10 cellular contexts compared by ENCODE assay signal in the genomic region with DNA sequence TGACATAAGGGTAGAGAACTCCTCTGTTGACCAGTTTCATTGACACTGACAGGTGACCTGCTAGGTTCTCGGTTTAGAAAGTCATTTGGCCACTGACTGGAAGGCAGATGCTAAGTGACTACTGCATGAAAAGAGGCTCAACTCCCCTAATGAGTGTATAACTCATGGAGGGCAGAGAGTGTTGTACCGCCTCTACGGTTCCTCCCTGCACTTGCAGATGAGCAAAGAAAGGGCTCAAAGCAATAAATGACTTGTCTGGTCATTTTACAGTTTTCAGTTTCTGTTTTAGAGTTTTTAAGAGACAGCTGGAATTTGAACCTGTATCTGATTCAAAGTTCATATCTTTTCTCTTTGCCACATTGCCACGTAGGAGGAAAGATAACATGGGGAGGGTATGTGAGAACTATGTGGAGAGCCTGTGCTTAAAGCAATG. TPM values are rescaled to one million over a fixed set of nuclear protein-coding genes. Genes with fewer than 3 reads are reported as not detected.
DNase-seq lines count a peak whose midpoint lies in the region; ATAC-seq and TF ChIP-seq lines count a peak whose summit lies in the region.
"Had no signal": no experiment of that assay in that cellular context is flagged by ENCODE, and none has a peak within 500 bp of the region (broad histone marks: within the 10 kb centered on the region; RNA-seq: fewer than 3 reads in every experiment).

No MANE protein-coding gene starts in this region.

- H3K27me3 ChIP-seq in colonic mucosa: no peaks in the 10 kb centered on the region

- intact Hi-C loops in colonic mucosa (cut with DNase I): no loop called here

- no peak overlapping the region for H3K4me3 ChIP-seq in colonic mucosa

- H3K36me3 ChIP-seq in colonic mucosa: no peaks in the 10 kb centered on the region

- H3K9me3 ChIP-seq in colonic mucosa: no peaks in the 10 kb centered on the region

- DNase-seq in colonic mucosa: no peak
- DNase-seq in islet precursor cell: no peak
- DNase-seq in NCI-H69 (lab: John Stamatoyannopoulos, UW): no peak
- no peak for DNase-seq in NCI-H510A (lab: John Stamatoyannopoulos, UW)
- DNase-seq in NCI-H146 treated with DMSO at 0.1 percent for 48 hours (lab: John Stamatoyannopoulos, UW; ENCODE audit: unreplicated experiment): no peak
- DNase-seq: effector memory CD4-positive, alpha-beta T cell; stimulated activated CD4-positive, alpha-beta T cell treated with anti-CD3 and anti-CD28 coated beads, Interleukin-12 subunit alpha, Interleukin-12 subunit beta, amount 100 ng/mL, for 4 hours had no signal

- no peak for TF ChIP-seq CTCF in colonic mucosa (IDR thresholded peaks at IDR 0.05)

- peaks cover 6% of the 10 kb centered on the region for H3K4me1 ChIP-seq in colonic mucosa

- ATAC-seq in GM18502 (IDR thresholded peaks at IDR 0.05; ENCODE audit: poor library complexity, unreplicated experiment) (peak; percentile 94), GM19467 (IDR thresholded peaks at IDR 0.05; ENCODE audit: unreplicated experiment) (peak; percentile 91), HG03095 (IDR thresholded peaks at IDR 0.05; ENCODE audit: unreplicated experiment) (peak; percentile 86)

- no peak overlapping the region for H3K9ac ChIP-seq in colonic mucosa (ENCODE audit: low read depth in 2 of 2, low read length in 2 of 2)

- peak overlapping the region; percentile 3 for H3K27ac ChIP-seq in colonic mucosa

RNA-seq across cellular contexts. Expression of a gene that starts 2.9 kb away (rescaled TPM):
- total RNA-seq in colonic mucosa: 10 to 100 TPM in 1 of 2 donors, 1 to 10 TPM in 1; 6.4 to 34.0 TPM
